Comparison of ENCODE assay signal across 21 cellular contexts in genomic region chr3:197404030-197404429, GRCh38.
"Had no signal": no experiment of that assay in that cellular context is flagged by ENCODE, and none has a peak within 500 bp of the region (broad histone marks: within the 10 kb centered on the region; RNA-seq: fewer than 3 reads in every experiment).

No MANE protein-coding gene starts in this region.

- H3K4me1 ChIP-seq: esophagus muscularis mucosa, stomach, transverse colon had no signal

- DNase-seq: cortex of kidney; dorsolateral prefrontal cortex; effector memory CD8-positive, alpha-beta T cell; gastrocnemius medialis; heart right ventricle; hypothalamus; left ventricle myocardium superior; mesenchymal stem cell; naive B cell; stimulated activated CD4-positive, alpha-beta T cell treated with anti-CD3 and anti-CD28 coated beads, Interleukin-2, amount 100 ng/mL, for 24 hours; stimulated activated CD4-positive, alpha-beta T cell treated with anti-CD3 and anti-CD28 coated beads, Interleukin-4, amount 100 ng/mL, for 4 hours; stimulated activated naive B cell treated with anti-CD40 and anti-IgM and Interleukin-4, amounts not matched to agents 10 μg/mL and 1 μg/mL and 100 μg/mL, for 72 hours; stomach; substantia nigra; transverse colon had no signal

- ATAC-seq: effector memory CD8-positive, alpha-beta T cell; gastrocnemius medialis; sciatic nerve; stimulated activated naive B cell treated with anti-CD40 and anti-IgM and Interleukin-4, amounts not matched to agents 10 μg/mL and 1 μg/mL and 100 μg/mL, for 72 hours had no signal

- H3K27ac ChIP-seq: dorsolateral prefrontal cortex, epithelial cell of prostate, esophagus muscularis mucosa, gastrocnemius medialis, heart right ventricle, neutrophil, stomach, thoracic aorta, transverse colon had no signal

- H3K27me3 ChIP-seq: dorsolateral prefrontal cortex, esophagus muscularis mucosa, gastrocnemius medialis, heart right ventricle, neutrophil, stomach, transverse colon had no signal

- H3K4me3 ChIP-seq: dorsolateral prefrontal cortex, esophagus muscularis mucosa, gastrocnemius medialis, heart right ventricle, lung, stomach, thoracic aorta, transverse colon had no signal

- H3K36me3 ChIP-seq: esophagus muscularis mucosa, gastrocnemius medialis, heart right ventricle, neutrophil, stomach, thoracic aorta, transverse colon had no signal

- H3K9me3 ChIP-seq: esophagus muscularis mucosa, gastrocnemius medialis, heart right ventricle, neutrophil, stomach, thoracic aorta, transverse colon had no signal
